In the genomic region with DNA sequence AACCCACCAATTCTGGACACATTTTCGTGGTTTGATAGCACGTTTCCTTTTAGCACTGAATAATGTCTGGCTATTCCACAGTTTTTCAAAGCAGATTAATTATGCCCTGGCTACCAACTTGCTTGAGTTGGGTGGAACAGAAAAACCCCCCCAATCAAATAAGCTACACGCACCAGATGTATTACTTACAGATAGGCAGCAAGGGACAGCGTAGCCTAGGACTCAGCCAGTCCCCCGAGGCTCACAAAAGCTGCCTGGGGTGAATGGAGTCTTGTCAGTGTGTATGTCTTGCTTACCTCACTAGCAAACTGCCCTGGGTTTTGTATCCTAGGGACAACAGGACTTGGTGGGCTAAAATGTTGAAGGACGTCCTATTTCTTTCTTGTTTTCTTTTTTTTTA, we compare ENCODE assay signal across 1 cellular context.
TF ChIP-seq lines count a peak whose summit lies in the region.

No MANE protein-coding gene starts in this region.

TF ChIP-seq in WTC11, 78 proteins besides CTCF, POLR2A, EP300 and RAD21 (continued from another document):
- TF ChIP-seq, protein P1, sequence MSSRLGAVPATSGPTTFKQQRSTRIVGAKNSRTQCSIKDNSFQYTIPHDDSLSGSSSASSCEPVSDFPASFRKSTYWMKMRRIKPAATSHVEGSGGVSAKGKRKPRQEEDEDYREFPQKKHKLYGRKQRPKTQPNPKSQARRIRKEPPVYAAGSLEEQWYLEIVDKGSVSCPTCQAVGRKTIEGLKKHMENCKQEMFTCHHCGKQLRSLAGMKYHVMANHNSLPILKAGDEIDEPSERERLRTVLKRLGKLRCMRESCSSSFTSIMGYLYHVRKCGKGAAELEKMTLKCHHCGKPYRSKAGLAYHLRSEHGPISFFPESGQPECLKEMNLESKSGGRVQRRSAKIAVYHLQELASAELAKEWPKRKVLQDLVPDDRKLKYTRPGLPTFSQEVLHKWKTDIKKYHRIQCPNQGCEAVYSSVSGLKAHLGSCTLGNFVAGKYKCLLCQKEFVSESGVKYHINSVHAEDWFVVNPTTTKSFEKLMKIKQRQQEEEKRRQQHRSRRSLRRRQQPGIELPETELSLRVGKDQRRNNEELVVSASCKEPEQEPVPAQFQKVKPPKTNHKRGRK (CRISPR knock-in tag; IDR thresholded peaks at IDR 0.05; ENCODE audit: borderline replicate concordance), result no peak
- TF ChIP-seq SOX15 (CRISPR knock-in tag; IDR thresholded peaks at IDR 0.05) (no peak), NR3C1 (CRISPR knock-in tag; conservative IDR thresholded peaks at IDR 0.05; ENCODE audit: low read depth) (no peak), ZNF317 (CRISPR knock-in tag; IDR thresholded peaks at IDR 0.05; ENCODE audit: borderline replicate concordance, low read depth) (no peak), ELF4 (CRISPR knock-in tag; IDR thresholded peaks at IDR 0.05; ENCODE audit: low read depth) (no peak), ZNF671 (CRISPR knock-in tag; IDR thresholded peaks at IDR 0.05) (no peak), RELA (CRISPR knock-in tag; IDR thresholded peaks at IDR 0.05; ENCODE audit: borderline replicate concordance) (no peak)
- TF ChIP-seq, protein P2, sequence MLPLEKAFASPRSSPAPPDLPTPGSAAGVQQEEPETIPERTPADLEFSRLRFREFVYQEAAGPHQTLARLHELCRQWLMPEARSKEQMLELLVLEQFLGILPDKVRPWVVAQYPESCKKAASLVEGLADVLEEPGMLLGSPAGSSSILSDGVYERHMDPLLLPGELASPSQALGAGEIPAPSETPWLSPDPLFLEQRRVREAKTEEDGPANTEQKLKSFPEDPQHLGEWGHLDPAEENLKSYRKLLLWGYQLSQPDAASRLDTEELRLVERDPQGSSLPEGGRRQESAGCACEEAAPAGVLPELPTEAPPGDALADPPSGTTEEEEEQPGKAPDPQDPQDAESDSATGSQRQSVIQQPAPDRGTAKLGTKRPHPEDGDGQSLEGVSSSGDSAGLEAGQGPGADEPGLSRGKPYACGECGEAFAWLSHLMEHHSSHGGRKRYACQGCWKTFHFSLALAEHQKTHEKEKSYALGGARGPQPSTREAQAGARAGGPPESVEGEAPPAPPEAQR (CRISPR knock-in tag; IDR thresholded peaks at IDR 0.05), result no peak
- TF ChIP-seq, protein P3, sequence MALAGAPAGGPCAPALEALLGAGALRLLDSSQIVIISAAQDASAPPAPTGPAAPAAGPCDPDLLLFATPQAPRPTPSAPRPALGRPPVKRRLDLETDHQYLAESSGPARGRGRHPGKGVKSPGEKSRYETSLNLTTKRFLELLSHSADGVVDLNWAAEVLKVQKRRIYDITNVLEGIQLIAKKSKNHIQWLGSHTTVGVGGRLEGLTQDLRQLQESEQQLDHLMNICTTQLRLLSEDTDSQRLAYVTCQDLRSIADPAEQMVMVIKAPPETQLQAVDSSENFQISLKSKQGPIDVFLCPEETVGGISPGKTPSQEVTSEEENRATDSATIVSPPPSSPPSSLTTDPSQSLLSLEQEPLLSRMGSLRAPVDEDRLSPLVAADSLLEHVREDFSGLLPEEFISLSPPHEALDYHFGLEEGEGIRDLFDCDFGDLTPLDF (CRISPR knock-in tag; IDR thresholded peaks at IDR 0.05), result no peak
- TF ChIP-seq, protein P4, sequence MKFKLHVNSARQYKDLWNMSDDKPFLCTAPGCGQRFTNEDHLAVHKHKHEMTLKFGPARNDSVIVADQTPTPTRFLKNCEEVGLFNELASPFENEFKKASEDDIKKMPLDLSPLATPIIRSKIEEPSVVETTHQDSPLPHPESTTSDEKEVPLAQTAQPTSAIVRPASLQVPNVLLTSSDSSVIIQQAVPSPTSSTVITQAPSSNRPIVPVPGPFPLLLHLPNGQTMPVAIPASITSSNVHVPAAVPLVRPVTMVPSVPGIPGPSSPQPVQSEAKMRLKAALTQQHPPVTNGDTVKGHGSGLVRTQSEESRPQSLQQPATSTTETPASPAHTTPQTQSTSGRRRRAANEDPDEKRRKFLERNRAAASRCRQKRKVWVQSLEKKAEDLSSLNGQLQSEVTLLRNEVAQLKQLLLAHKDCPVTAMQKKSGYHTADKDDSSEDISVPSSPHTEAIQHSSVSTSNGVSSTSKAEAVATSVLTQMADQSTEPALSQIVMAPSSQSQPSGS (CRISPR knock-in tag; IDR thresholded peaks at IDR 0.05; ENCODE audit: borderline replicate concordance, low read depth), result no peak
